23 cellular contexts compared by ENCODE assay signal in genomic region chr12:109044241-109044640, GRCh38. TPM values are rescaled to one million over a fixed set of nuclear protein-coding genes. Genes with fewer than 3 reads are reported as not detected.
A peak's percentile ranks its signal among the peaks of the same experiment; 100 is the strongest.
DNase-seq lines count a peak whose midpoint lies in the region; ATAC-seq, FAIRE-seq and TF ChIP-seq lines count a peak whose summit lies in the region.
"Had no signal": no experiment of that assay in that cellular context is flagged by ENCODE, and none has a peak within 500 bp of the region (broad histone marks: within the 10 kb centered on the region; RNA-seq: fewer than 3 reads in every experiment).

No MANE protein-coding gene starts in this region.

- no peak overlapping the region for H3K4me3 ChIP-seq in K562
- H3K4me3 ChIP-seq in endocrine pancreas (ENCODE audit: control insufficient read depth, insufficient read depth, low read length) = peak overlapping the region; percentile 7
- no peak overlapping the region for H3K4me3 ChIP-seq in esophagus muscularis mucosa
- H3K4me3 ChIP-seq in spleen = no peak overlapping the region
- H3K4me3 ChIP-seq in colonic mucosa = no peak overlapping the region
- H3K4me3 ChIP-seq: BLaER1 had no signal

- H3K36me3 ChIP-seq in K562 (ENCODE audit: control insufficient read depth, insufficient read depth, low read length) = no peaks in the 10 kb centered on the region
- no peaks in the 10 kb centered on the region for H3K36me3 ChIP-seq in endocrine pancreas (ENCODE audit: control insufficient read depth, insufficient read depth, low read length)
- H3K36me3 ChIP-seq in esophagus muscularis mucosa = no peaks in the 10 kb centered on the region
- H3K36me3 ChIP-seq in spleen = no peaks in the 10 kb centered on the region
- H3K36me3 ChIP-seq in colonic mucosa = no peaks in the 10 kb centered on the region
- H3K36me3 ChIP-seq: BE2C, BLaER1 had no signal

- intact Hi-C loops in K562 (cut with micrococcal nuclease) (no loop called here), esophagus muscularis mucosa (cut with DNase I) (no loop called here), spleen (cut with DNase I; ENCODE audit: low total_unique reads) (no loop called here), colonic mucosa (cut with DNase I) (no loop called here)

- TF ChIP-seq EP300 in K562 (IDR thresholded peaks at IDR 0.05; ENCODE audit: low read length) (no peak), esophagus muscularis mucosa (IDR thresholded peaks at IDR 0.05) (no peak)

- DNase-seq in K562 (ENCODE audit: extremely low read depth in 1 of 4, low spot score in 3 of 4) (no peak), esophagus muscularis mucosa (ENCODE audit: extremely low spot score) (peak; percentile 55), spleen (no peak), colonic mucosa (no peak), NCI-H1105 treated with DMSO at 0.1 percent for 48 hours (lab: John Stamatoyannopoulos, UW) (no peak)
- DNase-seq: 8988T; ACHN; BE2C; C1 segment of cervical spinal cord; CD4-positive, alpha-beta memory T cell; CD4-positive, CD25-positive, alpha-beta regulatory T cell; CD8-positive, alpha-beta memory T cell; COR-L47; DMS79 treated with DMSO at 0.1 percent for 48 hours; GF-D8 had no signal

- TF ChIP-seq RAD21 in K562 (CRISPR knock-in tag; conservative IDR thresholded peaks at IDR 0.05 in 1 of 2, IDR thresholded peaks at IDR 0.05 in 1 of 2) = no peak

- in situ Hi-C loops in K562 (cut with MboI) = no loop called here

- no peak for FAIRE-seq in K562 (lab: Jason Lieb, UNC)
- FAIRE-seq: A204.1, G401.6, GM19239 had no signal

- H3K4me2 ChIP-seq in K562 (ENCODE audit: insufficient read depth, low read length) = no peak overlapping the region
- H3K4me2 ChIP-seq: BLaER1 had no signal

- H3K4me1 ChIP-seq in K562 (replicated peaks in 1 of 2; ENCODE audit: control insufficient read depth in 2 of 2, insufficient read depth in 2 of 2, low read length in 2 of 2) (no peaks in the 10 kb centered on the region), endocrine pancreas (ENCODE audit: control insufficient read depth, insufficient read depth, low read length) (peaks cover 8% of the 10 kb centered on the region), esophagus muscularis mucosa (no peaks in the 10 kb centered on the region), spleen (no peaks in the 10 kb centered on the region), colonic mucosa (no peaks in the 10 kb centered on the region)
- H3K4me1 ChIP-seq: BE2C, BLaER1 had no signal

- TF ChIP-seq CTCF in K562 (IDR thresholded peaks at IDR 0.05 in 2 of 3, conservative IDR thresholded peaks at IDR 0.05 in 1 of 3; ENCODE audit: insufficient read depth in 2 of 3, low read depth in 1 of 3, low read length in 3 of 3) (no peak), esophagus muscularis mucosa (IDR thresholded peaks at IDR 0.05) (no peak), spleen (IDR thresholded peaks at IDR 0.05 in 8 of 11, conservative IDR thresholded peaks at IDR 0.05 in 3 of 11) (no peak), colonic mucosa (IDR thresholded peaks at IDR 0.05) (no peak)

- CTCF ChIA-PET in K562 (lab: Yijun Ruan, JAX; ENCODE audit: low intra/inter-chr PET ratio) = no interaction called here

- BruUV-seq in K562 (replicated peaks; lab: Mats Ljungman, UMichigan) = no TSS peak

- no peak overlapping the region for H2AFZ ChIP-seq in K562 (ENCODE audit: low read depth, low read length)

- 0% methylated on average over 5 of the region's 5 CpGs for WGBS in K562 (ENCODE audit: insufficient coverage, low coverage, missing lambda C conversion rate)
- 81% methylated on average over 5 of the region's 5 CpGs for WGBS in esophagus muscularis mucosa
- WGBS in spleen, 5 donors = 75 to 90% (median 84%) methylated on average over 5 of the region's 5 CpGs

- no peaks in the 10 kb centered on the region for H4K20me1 ChIP-seq in K562 (replicated peaks; ENCODE audit: control insufficient read depth, insufficient read depth, low read length)
- H4K20me1 ChIP-seq: BLaER1 had no signal

- POLR2A ChIA-PET in K562 (lab: Yijun Ruan, JAX) = no interaction called here

- H3K79me2 ChIP-seq in K562 (ENCODE audit: control insufficient read depth, insufficient read depth, low read length) = no peaks in the 10 kb centered on the region

- ATAC-seq in K562 = no peak

- TF ChIP-seq POLR2A in K562 (conservative IDR thresholded peaks at IDR 0.05) (no peak), esophagus muscularis mucosa (IDR thresholded peaks at IDR 0.05; ENCODE audit: low read depth) (no peak), spleen (IDR thresholded peaks at IDR 0.05) (no peak)

- 0 out of 2 replicates have a peak, but pooled peaks cover 2% of the 10 kb centered on the region for H3K9me3 ChIP-seq in K562 (replicated peaks; ENCODE audit: control insufficient read depth, insufficient read depth, low read depth, low read length)
- no peaks in the 10 kb centered on the region for H3K9me3 ChIP-seq in endocrine pancreas (ENCODE audit: control insufficient read depth, low read length)
- peaks cover 0 to 7% (median 2%) of the 10 kb centered on the region in 4 donors for H3K9me3 ChIP-seq in esophagus muscularis mucosa
- peaks cover 0 to 16% (median 9%) of the 10 kb centered on the region in 8 donors for H3K9me3 ChIP-seq in spleen
- no peaks in the 10 kb centered on the region for H3K9me3 ChIP-seq in colonic mucosa
- H3K9me3 ChIP-seq: BE2C had no signal

- H3K9ac ChIP-seq in K562 (ENCODE audit: insufficient read depth in 1 of 2, low read depth in 2 of 2, low read length in 2 of 2) (no peak overlapping the region), endocrine pancreas (ENCODE audit: control insufficient read depth, insufficient read depth, low read length) (no peak overlapping the region), colonic mucosa (ENCODE audit: low read depth in 2 of 2, low read length in 2 of 2) (no peak overlapping the region)
- H3K9ac ChIP-seq: BLaER1 had no signal

- no peaks in the 10 kb centered on the region for H3K9me1 ChIP-seq in K562 (ENCODE audit: control insufficient read depth, insufficient read depth, low read length)

- H3K27ac ChIP-seq in K562 (ENCODE audit: extremely low read depth, low read depth, low read length) (no peak overlapping the region), esophagus muscularis mucosa (replicated peaks in 1 of 4) (no peak overlapping the region), spleen (no peak overlapping the region), colonic mucosa (no peak overlapping the region)
- H3K27ac ChIP-seq: BLaER1 had no signal

- H3K27me3 ChIP-seq in K562 (ENCODE audit: control insufficient read depth in 2 of 2, insufficient read depth in 2 of 2, low read length in 2 of 2) (peaks cover 2 to 8% of the 10 kb centered on the region in 2 experiments; a peak in 1 of 5 replicates), endocrine pancreas (ENCODE audit: control insufficient read depth, insufficient read depth, low read length) (no peaks in the 10 kb centered on the region), esophagus muscularis mucosa (peaks cover 0 to 23% (median 0%) of the 10 kb centered on the region in 4 donors), spleen (replicated peaks in 1 of 7) (peaks cover 0 to 31% (median 0%) of the 10 kb centered on the region in 7 donors), colonic mucosa (no peaks in the 10 kb centered on the region)
- H3K27me3 ChIP-seq: BLaER1 had no signal

RNA-seq across cellular contexts. Expression of gene USP30, which starts 8.1 kb away (rescaled TPM):
- 15.0 and 22.7 TPM in 2 replicates for total RNA-seq in K562 (2011; cell fraction: chromatin; rRNA removed; ENCODE audit: low replicate concordance)
- total RNA-seq in K562 (2011; cell fraction: nucleolus; rRNA removed) = 9.2 and 12.1 TPM in 2 replicates
- total RNA-seq in K562 (2011; cell fraction: nucleoplasm; rRNA removed) = 13.3 and 15.2 TPM in 2 replicates
- total RNA-seq in K562 (2014; rRNA removed) (3.7 and 8.1 TPM in 2 replicates), K562 (2014; rRNA removed; fragmentation: Illumina TruSeq; extraction: Trizol) (2.7 and 3.0 TPM in 2 replicates), K562 (2015; rRNA removed; fragmentation: Illumina TruSeq; extraction: Trizol) (3.9 and 5.2 TPM in 2 replicates), K562 (2021) (7.0 and 9.8 TPM in 2 replicates), esophagus muscularis mucosa (10 to 100 TPM in 3 of 4 donors, 1 to 10 TPM in 1; 6.2 to 14.6 (median 12.2) TPM), spleen (10 to 100 TPM in 6 of 7 donors, 1 to 10 TPM in 1; 9.0 to 23.2 (median 12.2) TPM), colonic mucosa (10 to 100 TPM; 25.1 to 27.7 TPM)
- polyA plus RNA-seq in K562 (2011; rRNA removed) (15.1 and 15.2 TPM in 2 replicates), K562 (2014; fragmentation: Illumina TruSeq; extraction: Trizol) (8.7 and 9.4 TPM in 2 replicates), K562 (2014; fragmentation: Nextera tagmentation; extraction: Ambion mirVana) (1 to 10 TPM; 1.4 to 2.6 TPM), K562 (2014; rRNA removed) (5.6 and 8.4 TPM in 2 replicates), spleen (1 to 10 TPM; 3.9 to 4.5 (median 4.1) TPM)
- polyA plus RNA-seq in K562 (2011; cell fraction: cytosol; rRNA removed) = 12.8 and 24.5 TPM in 2 replicates
- 27.5 and 29.4 TPM in 2 replicates for polyA plus RNA-seq in K562 (2011; cell fraction: nucleus; rRNA removed)
- polyA plus RNA-seq in K562 (2012) = 5.3 and 6.1 TPM in 2 replicates
- polyA minus RNA-seq in K562 (2011; rRNA and poly(A)+ RNA removed) = 9.4 and 12.9 TPM in 2 replicates
- polyA minus RNA-seq in K562 (2011; cell fraction: cytosol; rRNA and poly(A)+ RNA removed) = 6.4 and 9.4 TPM in 2 replicates
- polyA minus RNA-seq in K562 (2011; cell fraction: nucleus; rRNA and poly(A)+ RNA removed) = 6.3 and 7.9 TPM in 2 replicates

RNA-seq across cellular contexts. Expression of gene SVOP, which starts 23.4 kb away (rescaled TPM):
- not detected in 2 replicates for total RNA-seq in K562 (2011; cell fraction: chromatin; rRNA removed; ENCODE audit: low replicate concordance)
- not detected in 2 replicates for total RNA-seq in K562 (2011; cell fraction: nucleolus; rRNA removed)
- 0.07 TPM in 1 of 2 replicates, not detected in the other for total RNA-seq in K562 (2011; cell fraction: nucleoplasm; rRNA removed)
- total RNA-seq in K562 (2014; rRNA removed) = 0.05 and 0.08 TPM in 2 replicates
- total RNA-seq in K562 (2014; rRNA removed; fragmentation: Illumina TruSeq; extraction: Trizol) = 0.04 TPM in 1 of 2 replicates, not detected in the other
- total RNA-seq in K562 (2015; rRNA removed; fragmentation: Illumina TruSeq; extraction: Trizol) = 0.07 and 0.08 TPM in 2 replicates
- 0.09 TPM in 2 replicates for total RNA-seq in K562 (2021)
- polyA plus RNA-seq in K562 (2011; rRNA removed) = 0.01 TPM in 2 replicates
- 0.01 and 0.03 TPM in 2 replicates for polyA plus RNA-seq in K562 (2011; cell fraction: cytosol; rRNA removed)
- polyA plus RNA-seq in K562 (2011; cell fraction: nucleus; rRNA removed) = not detected in 2 replicates
- polyA plus RNA-seq in K562 (2012) = 0.07 and 0.15 TPM in 2 replicates
- 0.04 and 0.07 TPM in 2 replicates for polyA plus RNA-seq in K562 (2014; fragmentation: Illumina TruSeq; extraction: Trizol)
- under 1 TPM in 1 of 2 experiments, not detected in 1; 0.01 TPM for polyA plus RNA-seq in K562 (2014; fragmentation: Nextera tagmentation; extraction: Ambion mirVana)
- 0.07 and 0.12 TPM in 2 replicates for polyA plus RNA-seq in K562 (2014; rRNA removed)
- not detected in 2 replicates for polyA minus RNA-seq in K562 (2011; rRNA and poly(A)+ RNA removed)
- polyA minus RNA-seq in K562 (2011; cell fraction: cytosol; rRNA and poly(A)+ RNA removed) = not detected in 2 replicates
- polyA minus RNA-seq in K562 (2011; cell fraction: nucleus; rRNA and poly(A)+ RNA removed) = under 0.01 TPM in 2 replicates
- under 1 TPM in 3 of 4 donors, not detected in 1; under 0.01 to 0.33 (median 0.06) TPM for total RNA-seq in esophagus muscularis mucosa
- total RNA-seq in spleen = not detected
- polyA plus RNA-seq in spleen = not detected
- total RNA-seq in colonic mucosa = under 1 TPM; 0.15 to 0.50 TPM
- total RNA-seq: A673; CD4-positive, alpha-beta memory T cell; CD4-positive, CD25-positive, alpha-beta regulatory T cell; CD8-positive, alpha-beta memory T cell had no signal
- polyA plus RNA-seq: AG04450; CD14-positive monocyte; CD4-positive, alpha-beta memory T cell; CD4-positive, CD25-positive, alpha-beta regulatory T cell; CD8-positive, alpha-beta memory T cell had no signal

RNA-seq across cellular contexts. Expression of gene ALKBH2, which starts 49.0 kb away (rescaled TPM):
- 25.1 and 31.3 TPM in 2 replicates for total RNA-seq in K562 (2011; cell fraction: chromatin; rRNA removed; ENCODE audit: low replicate concordance)
- total RNA-seq in K562 (2011; cell fraction: nucleolus; rRNA removed) = 28.5 and 32.2 TPM in 2 replicates
- total RNA-seq in K562 (2011; cell fraction: nucleoplasm; rRNA removed) = 27.3 and 31.1 TPM in 2 replicates
- total RNA-seq in K562 (2014; rRNA removed) (56.1 and 60.4 TPM in 2 replicates), K562 (2014; rRNA removed; fragmentation: Illumina TruSeq; extraction: Trizol) (30.9 and 43.8 TPM in 2 replicates), K562 (2015; rRNA removed; fragmentation: Illumina TruSeq; extraction: Trizol) (39.7 and 41.9 TPM in 2 replicates), K562 (2021) (37.3 and 41.9 TPM in 2 replicates), esophagus muscularis mucosa (10 to 100 TPM; 10.4 to 19.0 (median 13.6) TPM), spleen (10 to 100 TPM in 5 of 7 donors, 1 to 10 TPM in 2; 8.6 to 18.8 (median 12.3) TPM), colonic mucosa (1 to 10 TPM; 5.0 to 8.9 TPM)
- polyA plus RNA-seq in K562 (2011; rRNA removed) (30.9 and 32.3 TPM in 2 replicates), K562 (2014; fragmentation: Illumina TruSeq; extraction: Trizol) (44.6 and 50.0 TPM in 2 replicates), K562 (2014; fragmentation: Nextera tagmentation; extraction: Ambion mirVana) (10 to 100 TPM in 1 of 2 experiments, 1 to 10 TPM in 1; 5.9 to 13.6 TPM), K562 (2014; rRNA removed) (47.4 and 50.5 TPM in 2 replicates), spleen (10 to 100 TPM; 28.2 to 40.3 (median 32.2) TPM)
- polyA plus RNA-seq in K562 (2011; cell fraction: cytosol; rRNA removed) = 26.2 and 28.1 TPM in 2 replicates
- polyA plus RNA-seq in K562 (2011; cell fraction: nucleus; rRNA removed) = 55.9 and 59.7 TPM in 2 replicates
- 27.2 and 38.5 TPM in 2 replicates for polyA plus RNA-seq in K562 (2012)
- polyA minus RNA-seq in K562 (2011; rRNA and poly(A)+ RNA removed) = 13.6 and 16.5 TPM in 2 replicates
- polyA minus RNA-seq in K562 (2011; cell fraction: cytosol; rRNA and poly(A)+ RNA removed) = 9.6 and 14.5 TPM in 2 replicates
- polyA minus RNA-seq in K562 (2011; cell fraction: nucleus; rRNA and poly(A)+ RNA removed) = 12.3 and 14.2 TPM in 2 replicates

RNA-seq across cellular contexts. Expression of gene UNG, which starts 53.2 kb away (rescaled TPM):
- 9.3 and 11.4 TPM in 2 replicates for total RNA-seq in K562 (2011; cell fraction: chromatin; rRNA removed; ENCODE audit: low replicate concordance)
- total RNA-seq in K562 (2011; cell fraction: nucleolus; rRNA removed) = 8.4 and 9.2 TPM in 2 replicates
- total RNA-seq in K562 (2011; cell fraction: nucleoplasm; rRNA removed) = 9.5 and 10.8 TPM in 2 replicates
- total RNA-seq in K562 (2014; rRNA removed) (47.0 and 67.3 TPM in 2 replicates), K562 (2014; rRNA removed; fragmentation: Illumina TruSeq; extraction: Trizol) (37.9 and 42.9 TPM in 2 replicates), K562 (2015; rRNA removed; fragmentation: Illumina TruSeq; extraction: Trizol) (41.7 and 42.2 TPM in 2 replicates), K562 (2021) (59.8 and 65.9 TPM in 2 replicates), esophagus muscularis mucosa (10 to 100 TPM; 11.2 to 18.4 (median 14.3) TPM), spleen (10 to 100 TPM; 15.0 to 30.6 (median 18.5) TPM), colonic mucosa (10 to 100 TPM; 48.7 to 68.3 TPM)
- polyA plus RNA-seq in K562 (2011; rRNA removed) (23.9 and 26.3 TPM in 2 replicates), K562 (2014; fragmentation: Illumina TruSeq; extraction: Trizol) (48.3 and 49.4 TPM in 2 replicates), K562 (2014; fragmentation: Nextera tagmentation; extraction: Ambion mirVana) (10 to 100 TPM in 1 of 2 experiments, 1 to 10 TPM in 1; 8.4 to 11.9 TPM), K562 (2014; rRNA removed) (38.6 and 41.0 TPM in 2 replicates), spleen (10 to 100 TPM in 2 of 3 donors, 1 to 10 TPM in 1; 9.8 to 18.1 (median 14.7) TPM)
- polyA plus RNA-seq in K562 (2011; cell fraction: cytosol; rRNA removed) = 15.9 and 20.4 TPM in 2 replicates
- 14.2 and 16.3 TPM in 2 replicates for polyA plus RNA-seq in K562 (2011; cell fraction: nucleus; rRNA removed)
- polyA plus RNA-seq in K562 (2012) = 27.0 and 44.7 TPM in 2 replicates
- polyA minus RNA-seq in K562 (2011; rRNA and poly(A)+ RNA removed) = 11.0 and 11.6 TPM in 2 replicates
- 14.7 and 15.7 TPM in 2 replicates for polyA minus RNA-seq in K562 (2011; cell fraction: cytosol; rRNA and poly(A)+ RNA removed)
- 5.8 and 7.0 TPM in 2 replicates for polyA minus RNA-seq in K562 (2011; cell fraction: nucleus; rRNA and poly(A)+ RNA removed)
